ENCODE assay signal across 8 cellular contexts in the genomic region with DNA sequence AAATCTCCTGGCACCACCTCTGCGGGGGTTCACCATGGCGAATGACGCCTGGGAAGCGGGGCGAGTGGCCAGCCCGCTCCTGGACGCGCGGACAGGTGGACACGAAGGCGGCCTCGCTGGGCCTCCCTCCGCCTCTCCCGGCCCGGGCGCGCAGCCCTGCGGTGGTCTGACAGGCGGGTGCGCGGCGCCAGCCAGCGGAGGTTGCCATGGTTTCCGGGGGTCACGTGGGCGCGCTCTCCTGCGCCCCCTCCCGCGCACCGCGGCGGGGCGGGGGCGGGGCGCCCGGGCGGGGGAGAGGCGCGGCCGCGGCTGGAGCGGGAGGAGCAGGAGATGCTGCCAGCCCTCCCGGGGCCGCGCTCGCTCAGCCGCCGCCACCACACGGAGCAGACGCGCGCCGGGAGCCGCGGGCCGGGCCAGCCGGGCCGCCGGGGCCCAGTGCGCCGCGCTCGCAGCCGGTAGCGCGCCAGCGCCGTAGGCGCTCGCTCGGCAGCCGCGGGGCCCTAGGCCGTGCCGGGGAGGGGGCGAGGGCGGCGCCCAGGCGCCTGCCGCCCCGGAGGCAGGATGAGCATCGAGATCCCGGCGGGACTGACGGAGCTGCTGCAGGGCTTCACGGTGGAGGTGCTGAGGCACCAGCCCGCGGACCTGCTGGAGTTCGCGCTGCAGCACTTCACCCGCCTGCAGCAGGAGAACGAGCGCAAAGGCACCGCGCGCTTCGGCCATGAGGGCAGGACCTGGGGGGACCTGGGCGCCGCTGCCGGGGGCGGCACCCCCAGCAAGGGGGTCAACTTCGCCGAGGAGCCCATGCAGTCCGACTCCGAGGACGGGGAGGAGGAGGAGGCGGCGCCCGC. TPM values are rescaled to one million over a fixed set of nuclear protein-coding genes. Genes with fewer than 3 reads are reported as not detected.
A peak's percentile ranks its signal among the peaks of the same experiment; 100 is the strongest.
DNase-seq lines count a peak whose midpoint lies in the region; ATAC-seq and TF ChIP-seq lines count a peak whose summit lies in the region.

A gene (plus strand): TSS at position 359 of the 848 bp plus-strand sequence. CDS start 203 bp downstream, at position 562.

- H3K9me3 Mint-ChIP-seq in activated CD4-positive, alpha-beta T cell treated with anti-CD3 and anti-CD28 coated beads for 36 hours (ENCODE audit: low read depth): no peaks in the 10 kb centered on the region
- no peaks in the 10 kb centered on the region for H3K9me3 Mint-ChIP-seq in chondrocyte (ENCODE audit: low read depth)

- CTCF ChIA-PET in activated CD4-positive, alpha-beta T cell treated with anti-CD3 and anti-CD28 coated beads for 36 hours (lab: Charles Lee): no interaction called here

- DNase-seq in SIG-M5 treated with dmso at 0.1 percent for 504 hours (lab: John Stamatoyannopoulos, UW; ENCODE audit: unreplicated experiment) (peak; percentile 63), SIG-M5 (lab: John Stamatoyannopoulos, UW) (no peak), NCI-H2227 treated with DMSO at 0.1 percent for 48 hours (lab: John Stamatoyannopoulos, UW) (peak; percentile 95), chondrocyte (ENCODE audit: low spot score) (no peak), kidney tubule cell (ENCODE audit: low spot score) (peak; percentile 65)
- DNase-seq in activated CD4-positive, alpha-beta T cell treated with anti-CD3 and anti-CD28 coated beads for 36 hours: peak; percentile 80
- DNase-seq in stimulated activated CD4-positive, alpha-beta T cell treated with anti-CD3 and anti-CD28 coated beads, Interleukin-1b, Interleukin-23, amount 100 ng/mL, for 1 hour (ENCODE audit: low read depth in 2 of 2): peak; percentile 35 to 39

- ATAC-seq in HG03097 (IDR thresholded peaks at IDR 0.05; ENCODE audit: low FRiP score, unreplicated experiment): peak; percentile 76
- peak; percentile 86 for ATAC-seq in activated CD4-positive, alpha-beta T cell treated with anti-CD3 and anti-CD28 coated beads for 36 hours

- POLR2A ChIA-PET in activated CD4-positive, alpha-beta T cell treated with anti-CD3 and anti-CD28 coated beads for 36 hours (lab: Charles Lee): no interaction called here

- H3K4me3 Mint-ChIP-seq in activated CD4-positive, alpha-beta T cell treated with anti-CD3 and anti-CD28 coated beads for 36 hours: peak within 1 kb of the TSS; percentile 69
- H3K4me3 Mint-ChIP-seq in chondrocyte (ENCODE audit: unreplicated experiment): peak within 1 kb of the TSS; percentile 74

- no peaks in the 10 kb centered on the region for H3K36me3 Mint-ChIP-seq in activated CD4-positive, alpha-beta T cell treated with anti-CD3 and anti-CD28 coated beads for 36 hours (ENCODE audit: low read depth)
- H3K36me3 Mint-ChIP-seq in chondrocyte (ENCODE audit: low read depth): no peaks in the 10 kb centered on the region

- intact Hi-C loops in activated CD4-positive, alpha-beta T cell treated with anti-CD3 and anti-CD28 coated beads for 36 hours (cut with DNase I, micrococcal nuclease): loop anchor here in 1 of 2 experiments (1.0 kb wide), 1 partner anchor 251 kb away; no protein-coding TSS in a partner anchor

- peaks cover 34% of the 10 kb centered on the region for H3K27me3 Mint-ChIP-seq in activated CD4-positive, alpha-beta T cell treated with anti-CD3 and anti-CD28 coated beads for 36 hours
- H3K27me3 Mint-ChIP-seq in chondrocyte (ENCODE audit: low read depth): peaks cover 3% of the 10 kb centered on the region

- peaks cover 15% of the 10 kb centered on the region for H3K4me1 Mint-ChIP-seq in activated CD4-positive, alpha-beta T cell treated with anti-CD3 and anti-CD28 coated beads for 36 hours
- H3K4me1 Mint-ChIP-seq in chondrocyte (ENCODE audit: low read depth): peaks cover 14% of the 10 kb centered on the region

- peak; percentile 34 for TF ChIP-seq CTCF in chondrocyte (IDR thresholded peaks at IDR 0.05)

- H3K27ac Mint-ChIP-seq in activated CD4-positive, alpha-beta T cell treated with anti-CD3 and anti-CD28 coated beads for 36 hours: no peak within 1 kb of the TSS
- no peak within 1 kb of the TSS for H3K27ac Mint-ChIP-seq in chondrocyte (ENCODE audit: unreplicated experiment)

RNA-seq across cellular contexts. Expression of the gene that starts here (rescaled TPM):
- total RNA-seq in activated CD4-positive, alpha-beta T cell treated with anti-CD3 and anti-CD28 coated beads for 36 hours: 1 to 10 TPM in 1 of 2 experiments, under 1 TPM in 1; 0.93 to 1.4 TPM
- total RNA-seq in chondrocyte: 0.69 to 2.0 TPM (median 0.87 TPM) in 3 replicates

Comparison
In these comparisons a context has a peak if more than half of its experiments do, and no peak if none do; other contexts are left out.
1. DNase-seq: peak in SIG-M5 treated with dmso at 0.1 percent for 504 hours (single experiment), NCI-H2227 treated with DMSO at 0.1 percent for 48 hours (single experiment), activated CD4-positive, alpha-beta T cell treated with anti-CD3 and anti-CD28 coated beads for 36 hours (single experiment), kidney tubule cell (single experiment) and stimulated activated CD4-positive, alpha-beta T cell treated with anti-CD3 and anti-CD28 coated beads, Interleukin-1b, Interleukin-23, amount 100 ng/mL, for 1 hour (2 of 2); none in SIG-M5 (single experiment) and chondrocyte (single experiment).